Comparison of ENCODE assay signal across 1 cellular context in the genomic region with DNA sequence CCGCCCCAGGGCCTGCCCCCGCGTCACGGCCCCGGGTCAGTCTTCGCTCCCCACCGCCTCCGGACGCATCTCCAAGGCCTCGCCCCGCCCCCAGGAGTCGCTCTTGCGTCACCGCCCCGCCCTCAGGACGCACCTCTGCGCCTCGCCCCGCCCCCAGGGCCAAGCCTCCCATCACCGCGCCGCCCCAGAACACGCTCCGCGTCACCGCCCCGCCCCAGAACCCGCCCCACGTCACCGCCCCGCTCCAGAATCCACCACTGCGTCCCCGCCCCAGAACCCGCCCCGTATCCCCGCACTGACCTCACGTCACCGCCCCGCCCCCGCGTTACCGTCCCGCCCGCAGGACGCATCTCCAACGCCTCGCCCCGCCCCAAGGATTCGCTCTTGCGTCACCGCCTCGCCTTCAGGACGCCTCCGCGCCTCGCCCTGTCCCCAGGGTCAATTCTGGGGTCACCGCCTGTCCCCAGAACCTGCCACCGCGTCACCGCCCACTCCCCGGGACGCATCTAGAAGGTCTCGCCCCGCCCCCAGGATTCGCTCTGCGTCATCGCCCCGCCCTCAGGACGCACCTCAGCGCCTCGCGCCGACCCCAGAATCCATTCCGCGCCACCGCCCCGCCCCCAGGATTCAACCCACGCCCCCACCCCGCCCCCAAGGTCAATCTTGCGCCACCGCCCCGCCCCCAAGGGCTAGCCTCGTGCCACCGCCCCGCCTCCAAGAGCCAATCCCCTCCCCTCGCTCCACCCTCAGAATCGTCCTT.
A peak's percentile ranks its signal among the peaks of the same experiment; 100 is the strongest.
TF ChIP-seq lines count a peak whose summit lies in the region.

No MANE protein-coding gene starts in this region.

TF ChIP-seq in HepG2, 621 proteins besides CTCF, POLR2A, EP300 and RAD21 (continued from another document and continues in another):
- TF ChIP-seq, protein P1, sequence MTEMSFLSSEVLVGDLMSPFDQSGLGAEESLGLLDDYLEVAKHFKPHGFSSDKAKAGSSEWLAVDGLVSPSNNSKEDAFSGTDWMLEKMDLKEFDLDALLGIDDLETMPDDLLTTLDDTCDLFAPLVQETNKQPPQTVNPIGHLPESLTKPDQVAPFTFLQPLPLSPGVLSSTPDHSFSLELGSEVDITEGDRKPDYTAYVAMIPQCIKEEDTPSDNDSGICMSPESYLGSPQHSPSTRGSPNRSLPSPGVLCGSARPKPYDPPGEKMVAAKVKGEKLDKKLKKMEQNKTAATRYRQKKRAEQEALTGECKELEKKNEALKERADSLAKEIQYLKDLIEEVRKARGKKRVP (CRISPR knock-in tag; IDR thresholded peaks at IDR 0.05), result 0 out of 4 replicates have a peak, but pooled peaks of 1 of the 2 experiments have one; percentile 35
- TF ChIP-seq ZNF329 (CRISPR knock-in tag; IDR thresholded peaks at IDR 0.05; ENCODE audit: low read depth), result no peak
- no peak for TF ChIP-seq MAF1 (CRISPR knock-in tag; IDR thresholded peaks at IDR 0.05; ENCODE audit: borderline replicate concordance)
- TF ChIP-seq, protein P2, sequence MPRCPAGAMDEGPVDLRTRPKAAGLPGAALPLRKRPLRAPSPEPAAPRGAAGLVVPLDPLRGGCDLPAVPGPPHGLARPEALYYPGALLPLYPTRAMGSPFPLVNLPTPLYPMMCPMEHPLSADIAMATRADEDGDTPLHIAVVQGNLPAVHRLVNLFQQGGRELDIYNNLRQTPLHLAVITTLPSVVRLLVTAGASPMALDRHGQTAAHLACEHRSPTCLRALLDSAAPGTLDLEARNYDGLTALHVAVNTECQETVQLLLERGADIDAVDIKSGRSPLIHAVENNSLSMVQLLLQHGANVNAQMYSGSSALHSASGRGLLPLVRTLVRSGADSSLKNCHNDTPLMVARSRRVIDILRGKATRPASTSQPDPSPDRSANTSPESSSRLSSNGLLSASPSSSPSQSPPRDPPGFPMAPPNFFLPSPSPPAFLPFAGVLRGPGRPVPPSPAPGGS (CRISPR knock-in tag; IDR thresholded peaks at IDR 0.05), result no peak
- TF ChIP-seq, protein P3, sequence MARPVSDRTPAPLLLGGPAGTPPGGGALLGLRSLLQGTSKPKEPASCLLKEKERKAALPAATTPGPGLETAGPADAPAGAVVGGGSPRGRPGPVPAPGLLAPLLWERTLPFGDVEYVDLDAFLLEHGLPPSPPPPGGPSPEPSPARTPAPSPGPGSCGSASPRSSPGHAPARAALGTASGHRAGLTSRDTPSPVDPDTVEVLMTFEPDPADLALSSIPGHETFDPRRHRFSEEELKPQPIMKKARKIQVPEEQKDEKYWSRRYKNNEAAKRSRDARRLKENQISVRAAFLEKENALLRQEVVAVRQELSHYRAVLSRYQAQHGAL (CRISPR knock-in tag; IDR thresholded peaks at IDR 0.05; ENCODE audit: not compliant biosample characterization), result no peak
- TF ChIP-seq ARNT2 (CRISPR knock-in tag; IDR thresholded peaks at IDR 0.05; ENCODE audit: low read depth), result peak; percentile 44; the same call in 1 of the 2 replicates
- TF ChIP-seq KDM3A (CRISPR knock-in tag; IDR thresholded peaks at IDR 0.05; ENCODE audit: low read depth), result no peak
- no peak for TF ChIP-seq FOXA1 (IDR thresholded peaks at IDR 0.05)
- no peak for TF ChIP-seq FOXA1 (CRISPR knock-in tag; IDR thresholded peaks at IDR 0.05)
- no peak for TF ChIP-seq SMARCE1 (IDR thresholded peaks at IDR 0.05; ENCODE audit: borderline replicate concordance)
- peak; percentile 76 for TF ChIP-seq CREM (IDR thresholded peaks at IDR 0.05)
- no peak for TF ChIP-seq CREM (CRISPR knock-in tag; IDR thresholded peaks at IDR 0.05)
- no peak for TF ChIP-seq NCOA5 (CRISPR knock-in tag; IDR thresholded peaks at IDR 0.05)
- TF ChIP-seq TAF15 (IDR thresholded peaks at IDR 0.05; ENCODE audit: low read depth, low read length, poor library complexity, severe bottlenecking), result no peak
- TF ChIP-seq, protein P4, sequence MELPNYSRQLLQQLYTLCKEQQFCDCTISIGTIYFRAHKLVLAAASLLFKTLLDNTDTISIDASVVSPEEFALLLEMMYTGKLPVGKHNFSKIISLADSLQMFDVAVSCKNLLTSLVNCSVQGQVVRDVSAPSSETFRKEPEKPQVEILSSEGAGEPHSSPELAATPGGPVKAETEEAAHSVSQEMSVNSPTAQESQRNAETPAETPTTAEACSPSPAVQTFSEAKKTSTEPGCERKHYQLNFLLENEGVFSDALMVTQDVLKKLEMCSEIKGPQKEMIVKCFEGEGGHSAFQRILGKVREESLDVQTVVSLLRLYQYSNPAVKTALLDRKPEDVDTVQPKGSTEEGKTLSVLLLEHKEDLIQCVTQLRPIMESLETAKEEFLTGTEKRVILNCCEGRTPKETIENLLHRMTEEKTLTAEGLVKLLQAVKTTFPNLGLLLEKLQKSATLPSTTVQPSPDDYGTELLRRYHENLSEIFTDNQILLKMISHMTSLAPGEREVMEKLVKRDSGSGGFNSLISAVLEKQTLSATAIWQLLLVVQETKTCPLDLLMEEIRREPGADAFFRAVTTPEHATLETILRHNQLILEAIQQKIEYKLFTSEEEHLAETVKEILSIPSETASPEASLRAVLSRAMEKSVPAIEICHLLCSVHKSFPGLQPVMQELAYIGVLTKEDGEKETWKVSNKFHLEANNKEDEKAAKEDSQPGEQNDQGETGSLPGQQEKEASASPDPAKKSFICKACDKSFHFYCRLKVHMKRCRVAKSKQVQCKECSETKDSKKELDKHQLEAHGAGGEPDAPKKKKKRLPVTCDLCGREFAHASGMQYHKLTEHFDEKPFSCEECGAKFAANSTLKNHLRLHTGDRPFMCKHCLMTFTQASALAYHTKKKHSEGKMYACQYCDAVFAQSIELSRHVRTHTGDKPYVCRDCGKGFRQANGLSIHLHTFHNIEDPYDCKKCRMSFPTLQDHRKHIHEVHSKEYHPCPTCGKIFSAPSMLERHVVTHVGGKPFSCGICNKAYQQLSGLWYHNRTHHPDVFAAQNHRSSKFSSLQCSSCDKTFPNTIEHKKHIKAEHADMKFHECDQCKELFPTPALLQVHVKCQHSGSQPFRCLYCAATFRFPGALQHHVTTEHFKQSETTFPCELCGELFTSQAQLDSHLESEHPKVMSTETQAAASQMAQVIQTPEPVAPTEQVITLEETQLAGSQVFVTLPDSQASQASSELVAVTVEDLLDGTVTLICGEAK (IDR thresholded peaks at IDR 0.05), result no peak
- TF ChIP-seq, protein P4 (CRISPR knock-in tag; IDR thresholded peaks at IDR 0.05), result no peak
- TF ChIP-seq, protein P5, sequence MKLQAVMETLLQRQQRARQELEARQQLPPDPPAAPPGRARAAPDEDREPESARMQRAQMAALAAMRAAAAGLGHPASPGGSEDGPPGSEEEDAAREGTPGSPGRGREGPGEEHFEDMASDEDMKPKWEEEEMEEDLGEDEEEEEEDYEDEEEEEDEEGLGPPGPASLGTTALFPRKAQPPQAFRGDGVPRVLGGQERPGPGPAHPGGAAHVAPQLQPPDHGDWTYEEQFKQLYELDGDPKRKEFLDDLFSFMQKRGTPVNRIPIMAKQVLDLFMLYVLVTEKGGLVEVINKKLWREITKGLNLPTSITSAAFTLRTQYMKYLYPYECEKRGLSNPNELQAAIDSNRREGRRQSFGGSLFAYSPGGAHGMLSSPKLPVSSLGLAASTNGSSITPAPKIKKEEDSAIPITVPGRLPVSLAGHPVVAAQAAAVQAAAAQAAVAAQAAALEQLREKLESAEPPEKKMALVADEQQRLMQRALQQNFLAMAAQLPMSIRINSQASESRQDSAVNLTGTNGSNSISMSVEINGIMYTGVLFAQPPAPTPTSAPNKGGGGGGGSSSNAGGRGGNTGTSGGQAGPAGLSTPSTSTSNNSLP (IDR thresholded peaks at IDR 0.05; ENCODE audit: low read depth, low read length), result no peak
- TF ChIP-seq KDM2A (CRISPR knock-in tag; IDR thresholded peaks at IDR 0.05; ENCODE audit: borderline replicate concordance, low read depth), result peak; percentile 49; the same call in 1 of the 2 replicates
- TF ChIP-seq, protein P6, sequence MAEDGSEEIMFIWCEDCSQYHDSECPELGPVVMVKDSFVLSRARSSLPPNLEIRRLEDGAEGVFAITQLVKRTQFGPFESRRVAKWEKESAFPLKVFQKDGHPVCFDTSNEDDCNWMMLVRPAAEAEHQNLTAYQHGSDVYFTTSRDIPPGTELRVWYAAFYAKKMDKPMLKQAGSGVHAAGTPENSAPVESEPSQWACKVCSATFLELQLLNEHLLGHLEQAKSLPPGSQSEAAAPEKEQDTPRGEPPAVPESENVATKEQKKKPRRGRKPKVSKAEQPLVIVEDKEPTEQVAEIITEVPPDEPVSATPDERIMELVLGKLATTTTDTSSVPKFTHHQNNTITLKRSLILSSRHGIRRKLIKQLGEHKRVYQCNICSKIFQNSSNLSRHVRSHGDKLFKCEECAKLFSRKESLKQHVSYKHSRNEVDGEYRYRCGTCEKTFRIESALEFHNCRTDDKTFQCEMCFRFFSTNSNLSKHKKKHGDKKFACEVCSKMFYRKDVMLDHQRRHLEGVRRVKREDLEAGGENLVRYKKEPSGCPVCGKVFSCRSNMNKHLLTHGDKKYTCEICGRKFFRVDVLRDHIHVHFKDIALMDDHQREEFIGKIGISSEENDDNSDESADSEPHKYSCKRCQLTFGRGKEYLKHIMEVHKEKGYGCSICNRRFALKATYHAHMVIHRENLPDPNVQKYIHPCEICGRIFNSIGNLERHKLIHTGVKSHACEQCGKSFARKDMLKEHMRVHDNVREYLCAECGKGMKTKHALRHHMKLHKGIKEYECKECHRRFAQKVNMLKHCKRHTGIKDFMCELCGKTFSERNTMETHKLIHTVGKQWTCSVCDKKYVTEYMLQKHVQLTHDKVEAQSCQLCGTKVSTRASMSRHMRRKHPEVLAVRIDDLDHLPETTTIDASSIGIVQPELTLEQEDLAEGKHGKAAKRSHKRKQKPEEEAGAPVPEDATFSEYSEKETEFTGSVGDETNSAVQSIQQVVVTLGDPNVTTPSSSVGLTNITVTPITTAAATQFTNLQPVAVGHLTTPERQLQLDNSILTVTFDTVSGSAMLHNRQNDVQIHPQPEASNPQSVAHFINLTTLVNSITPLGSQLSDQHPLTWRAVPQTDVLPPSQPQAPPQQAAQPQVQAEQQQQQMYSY (CRISPR knock-in tag; IDR thresholded peaks at IDR 0.05), result no peak
- TF ChIP-seq HNRNPL (IDR thresholded peaks at IDR 0.05; ENCODE audit: low read depth, low read length), result no peak
- TF ChIP-seq TEAD3 (CRISPR knock-in tag; optimal IDR thresholded peaks at IDR 0.05; ENCODE audit: borderline replicate concordance), result no peak
- no peak for TF ChIP-seq LCORL (IDR thresholded peaks at IDR 0.05)
- peak; percentile 52; the same call in 1 of the 2 replicates for TF ChIP-seq LCORL (CRISPR knock-in tag; IDR thresholded peaks at IDR 0.05)
- TF ChIP-seq SCMH1 (CRISPR knock-in tag; IDR thresholded peaks at IDR 0.05; ENCODE audit: borderline replicate concordance), result no peak
- TF ChIP-seq GABPB1 (CRISPR knock-in tag; IDR thresholded peaks at IDR 0.05), result peak; percentile 35; the same call in 1 of the 2 replicates
- no peak for TF ChIP-seq HNF4A (CRISPR knock-in tag; IDR thresholded peaks at IDR 0.05)
- no peak for TF ChIP-seq ZNF772 (CRISPR knock-in tag; IDR thresholded peaks at IDR 0.05)
- TF ChIP-seq ZNF496 (CRISPR knock-in tag; IDR thresholded peaks at IDR 0.05; ENCODE audit: insufficient replicate concordance), result no peak
- TF ChIP-seq HMG20B (CRISPR knock-in tag; conservative IDR thresholded peaks at IDR 0.05), result no peak
- 0 out of 2 replicates have a peak, but pooled peaks have one; percentile 5 for TF ChIP-seq ZFX (CRISPR knock-in tag; IDR thresholded peaks at IDR 0.05; ENCODE audit: low read depth)
- TF ChIP-seq, protein P7, sequence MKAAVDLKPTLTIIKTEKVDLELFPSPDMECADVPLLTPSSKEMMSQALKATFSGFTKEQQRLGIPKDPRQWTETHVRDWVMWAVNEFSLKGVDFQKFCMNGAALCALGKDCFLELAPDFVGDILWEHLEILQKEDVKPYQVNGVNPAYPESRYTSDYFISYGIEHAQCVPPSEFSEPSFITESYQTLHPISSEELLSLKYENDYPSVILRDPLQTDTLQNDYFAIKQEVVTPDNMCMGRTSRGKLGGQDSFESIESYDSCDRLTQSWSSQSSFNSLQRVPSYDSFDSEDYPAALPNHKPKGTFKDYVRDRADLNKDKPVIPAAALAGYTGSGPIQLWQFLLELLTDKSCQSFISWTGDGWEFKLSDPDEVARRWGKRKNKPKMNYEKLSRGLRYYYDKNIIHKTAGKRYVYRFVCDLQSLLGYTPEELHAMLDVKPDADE (CRISPR knock-in tag; IDR thresholded peaks at IDR 0.05), result no peak
- TF ChIP-seq ZSCAN22 (CRISPR knock-in tag; IDR thresholded peaks at IDR 0.05), result no peak
